Comparison of ENCODE assay signal across 27 cellular contexts in the genomic region with DNA sequence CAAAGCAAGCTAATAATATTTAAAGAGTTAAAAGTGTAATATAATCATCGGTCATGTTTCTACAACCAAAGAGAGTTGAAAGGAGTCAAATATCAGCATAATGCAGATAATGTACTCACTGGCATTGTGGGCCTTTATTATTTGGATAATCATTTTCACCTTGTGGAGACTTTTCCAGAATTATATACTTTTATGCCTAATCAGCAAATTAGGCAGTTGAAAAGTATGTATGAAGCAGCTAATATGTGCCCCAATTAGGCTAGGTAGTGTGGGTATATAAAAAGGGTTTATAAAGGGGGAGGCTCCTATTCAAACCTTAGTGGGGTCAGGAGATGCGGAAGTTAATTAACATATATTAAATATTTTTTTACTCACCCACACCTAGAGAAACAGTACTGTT.
"Had no signal": no experiment of that assay in that cellular context is flagged by ENCODE, and none has a peak within 500 bp of the region (broad histone marks: within the 10 kb centered on the region; RNA-seq: fewer than 3 reads in every experiment).

No MANE protein-coding gene starts in this region.

- H3K4me3 Mint-ChIP-seq: activated B cell treated with CpG ODN at 0.5 μM for 24 hours; activated CD4-positive, alpha-beta T cell treated with anti-CD3 and anti-CD28 coated beads, Interleukin-2, amount 10 ng/mL, durations not matched to agents 24 days and 14 days; activated CD8-positive, alpha-beta memory T cell treated with anti-CD3 and anti-CD28 coated beads, Interleukin-2, amount 10 ng/mL, durations not matched to agents 7 days and 5 days; activated naive CD8-positive, alpha-beta T cell treated with anti-CD3 and anti-CD28 coated beads, Interleukin-2, amount 50 U/mL, for 24 hours; activated T-cell treated with anti-CD3 and anti-CD28 coated beads, Interleukin-2, amount 50 U/mL, for 24 hours; T-helper 17 cell had no signal

- DNase-seq: activated B cell treated with CpG ODN at 0.5 μM for 24 hours; activated CD4-positive, alpha-beta T cell treated with anti-CD3 and anti-CD28 coated beads for 1 hour; activated CD4-positive, alpha-beta T cell treated with anti-CD3 and anti-CD28 coated beads, Interleukin-2, amount 10 ng/mL, durations not matched to agents 24 days and 14 days; activated CD4-positive, alpha-beta T cell treated with anti-CD3 and anti-CD28 coated beads, Interleukin-2, amount 50 U/mL, for 48 hours; activated CD8-positive, alpha-beta memory T cell treated with anti-CD3 and anti-CD28 coated beads, Interleukin-2, amount 10 ng/mL, durations not matched to agents 7 days and 5 days; activated effector memory CD4-positive, alpha-beta T cell treated with anti-CD3 and anti-CD28 coated beads, Interleukin-2, amount 50 U/mL, for 16 hours; activated naive CD4-positive, alpha-beta T cell treated with Interleukin-2 at 50 U/mL for 16 hours; activated naive CD8-positive, alpha-beta T cell treated with anti-CD3 and anti-CD28 coated beads, Interleukin-2, amount 50 U/mL, for 24 hours; activated T-cell treated with anti-CD3 and anti-CD28 coated beads, Interleukin-2, amount 50 U/mL, for 24 hours; amniotic stem cell; body of pancreas; MV-4-11; NCI-H1092 treated with DMSO at 0.1 percent for 48 hours; NCI-H1417 treated with DMSO at 0.1 percent for 48 hours; NCI-H1694; NCI-H2029; NCI-H2107; NCI-H2171 treated with DMSO at 0.1 percent for 48 hours; NCI-H345; NCI-H510A; NCI-H526 treated with DMSO at 0.1 percent for 48 hours; NCI-H82; SIG-M5; T-helper 17 cell; T1000 had no signal

- H3K9me3 ChIP-seq: ascending aorta, body of pancreas had no signal

- H3K27ac Mint-ChIP-seq: activated B cell treated with CpG ODN at 0.5 μM for 24 hours; activated CD4-positive, alpha-beta T cell treated with anti-CD3 and anti-CD28 coated beads, Interleukin-2, amount 10 ng/mL, durations not matched to agents 24 days and 14 days; activated CD8-positive, alpha-beta memory T cell treated with anti-CD3 and anti-CD28 coated beads, Interleukin-2, amount 10 ng/mL, durations not matched to agents 7 days and 5 days; activated naive CD4-positive, alpha-beta T cell treated with anti-CD3 and anti-CD28 coated beads, Interleukin-2, amount 50 U/mL, for 72 hours; activated naive CD8-positive, alpha-beta T cell treated with anti-CD3 and anti-CD28 coated beads, Interleukin-2, amount 50 U/mL, for 24 hours; activated T-cell treated with anti-CD3 and anti-CD28 coated beads, Interleukin-2, amount 50 U/mL, for 24 hours had no signal

- H3K36me3 ChIP-seq: ascending aorta had no signal

- H3K36me3 Mint-ChIP-seq: activated CD8-positive, alpha-beta memory T cell treated with anti-CD3 and anti-CD28 coated beads, Interleukin-2, amount 10 ng/mL, durations not matched to agents 7 days and 5 days had no signal

- ATAC-seq: activated CD8-positive, alpha-beta memory T cell treated with anti-CD3 and anti-CD28 coated beads, Interleukin-2, amount 10 ng/mL, durations not matched to agents 7 days and 5 days; activated naive CD4-positive, alpha-beta T cell treated with anti-CD3 and anti-CD28 coated beads, Interleukin-2, amount 50 U/mL, for 72 hours; activated naive CD8-positive, alpha-beta T cell treated with anti-CD3 and anti-CD28 coated beads, Interleukin-2, amount 50 U/mL, for 24 hours; body of pancreas; T-helper 17 cell had no signal

- H3K4me3 ChIP-seq: ascending aorta, body of pancreas had no signal

- H3K27ac ChIP-seq: body of pancreas had no signal

- H3K27me3 ChIP-seq: ascending aorta, body of pancreas had no signal

- H3K27me3 Mint-ChIP-seq: activated B cell treated with CpG ODN at 0.5 μM for 24 hours; activated CD4-positive, alpha-beta T cell treated with anti-CD3 and anti-CD28 coated beads, Interleukin-2, amount 10 ng/mL, durations not matched to agents 24 days and 14 days; activated CD8-positive, alpha-beta memory T cell treated with anti-CD3 and anti-CD28 coated beads, Interleukin-2, amount 10 ng/mL, durations not matched to agents 7 days and 5 days; activated naive CD8-positive, alpha-beta T cell treated with anti-CD3 and anti-CD28 coated beads, Interleukin-2, amount 50 U/mL, for 24 hours; activated T-cell treated with anti-CD3 and anti-CD28 coated beads, Interleukin-2, amount 50 U/mL, for 24 hours; T-helper 17 cell had no signal

- H3K9me3 Mint-ChIP-seq: activated B cell treated with CpG ODN at 0.5 μM for 24 hours; activated CD4-positive, alpha-beta T cell treated with anti-CD3 and anti-CD28 coated beads, Interleukin-2, amount 10 ng/mL, durations not matched to agents 24 days and 14 days; activated naive CD4-positive, alpha-beta T cell treated with anti-CD3 and anti-CD28 coated beads, Interleukin-2, amount 50 U/mL, for 72 hours; activated naive CD8-positive, alpha-beta T cell treated with anti-CD3 and anti-CD28 coated beads, Interleukin-2, amount 50 U/mL, for 24 hours; activated T-cell treated with anti-CD3 and anti-CD28 coated beads, Interleukin-2, amount 50 U/mL, for 24 hours had no signal
